Comparison of ENCODE assay signal across 5 cellular contexts in genomic region chr17:53253956-53254597, GRCh38.
"Had no signal": no experiment of that assay in that cellular context is flagged by ENCODE, and none has a peak within 500 bp of the region (broad histone marks: within the 10 kb centered on the region; RNA-seq: fewer than 3 reads in every experiment).

No MANE protein-coding gene starts in this region.

- H3K4me1 Mint-ChIP-seq: GM23338 had no signal

- H3K4me3 ChIP-seq: GM23338, K562 had no signal

- DNase-seq: H7, HCEC 1CT, IMR-90 had no signal

- H3K4me2 ChIP-seq: GM23338 had no signal

- H2AFZ ChIP-seq: GM23338 had no signal

- H3K27ac Mint-ChIP-seq: GM23338 had no signal

- H3K9me3 Mint-ChIP-seq: GM23338 had no signal

- H3K4me3 Mint-ChIP-seq: GM23338 had no signal

- FAIRE-seq: K562 had no signal

- ATAC-seq: GM23338, K562 had no signal
